In genomic region chr12:1533205-1533601, GRCh38 we compare ENCODE assay signal across 8 cellular contexts.
DNase-seq lines count a peak whose midpoint lies in the region; ATAC-seq and TF ChIP-seq lines count a peak whose summit lies in the region.

No MANE protein-coding gene starts in this region.

- H3K4me2 ChIP-seq in DND-41 (ENCODE audit: insufficient read depth, low read length), result no peak overlapping the region

- H3K36me3 ChIP-seq in DND-41 (ENCODE audit: insufficient read depth, low read length), result no peaks in the 10 kb centered on the region

- no peak overlapping the region for H3K27ac ChIP-seq in DND-41 (ENCODE audit: low read length)

- H3K4me1 Mint-ChIP-seq in activated naive CD4-positive, alpha-beta T cell treated with anti-CD3 and anti-CD28 coated beads, Interleukin-2, amount 10 ng/mL, durations not matched to agents 7 days and 5 days, result peaks cover 32% of the 10 kb centered on the region

- no peak overlapping the region for H3K9ac ChIP-seq in DND-41 (ENCODE audit: low read depth, low read length)

- no peaks in the 10 kb centered on the region for H3K9me3 ChIP-seq in DND-41 (ENCODE audit: insufficient read depth, low read length, severe bottlenecking)

- peaks cover 18% of the 10 kb centered on the region for H3K4me1 ChIP-seq in DND-41 (ENCODE audit: insufficient read depth, low read length)

- H3K4me3 ChIP-seq in DND-41 (ENCODE audit: low read depth in 1 of 2, low read length in 2 of 2), result no peak overlapping the region
- H3K4me3 ChIP-seq in skeletal muscle cell (ENCODE audit: low read depth, low read length), result peak overlapping the region; percentile 72

- no peak overlapping the region for H2AFZ ChIP-seq in DND-41 (ENCODE audit: low read depth, low read length)

- DNase-seq in DND-41 (no peak), HUDEP-2 (lab: John Stamatoyannopoulos, UW; ENCODE audit: unreplicated experiment in 76 of 76) (peak in 39 of 76 experiments; percentile 6 to 55 (median 26)), skeletal muscle cell (ENCODE audit: low read depth) (no peak), putamen (ENCODE audit: low spot score) (no peak), DMS79 treated with DMSO at 0.1 percent for 48 hours (lab: John Stamatoyannopoulos, UW) (no peak)
- DNase-seq in activated naive CD4-positive, alpha-beta T cell treated with anti-CD3 and anti-CD28 coated beads, Interleukin-2, amount 10 ng/mL, durations not matched to agents 7 days and 5 days, result peak; percentile 44
- DNase-seq in central memory CD4-positive, alpha-beta T cell, result no peak

- no peaks in the 10 kb centered on the region for H3K36me3 Mint-ChIP-seq in activated naive CD4-positive, alpha-beta T cell treated with anti-CD3 and anti-CD28 coated beads, Interleukin-2, amount 10 ng/mL, durations not matched to agents 7 days and 5 days

- CTCF ChIA-PET in activated naive CD4-positive, alpha-beta T cell treated with anti-CD3 and anti-CD28 coated beads, Interleukin-2, amount 10 ng/mL, durations not matched to agents 7 days and 5 days (lab: Charles Lee), result interaction anchor here (0.7 to 3.2 kb wide), 5 partner anchors 13 to 415 kb away, joined by 3 to 17 read pairs (median 3); no protein-coding TSS in a partner anchor

- H3K27me3 Mint-ChIP-seq in activated naive CD4-positive, alpha-beta T cell treated with anti-CD3 and anti-CD28 coated beads, Interleukin-2, amount 10 ng/mL, durations not matched to agents 7 days and 5 days, result peaks cover 91% of the 10 kb centered on the region

- no peaks in the 10 kb centered on the region for H3K9me3 Mint-ChIP-seq in activated naive CD4-positive, alpha-beta T cell treated with anti-CD3 and anti-CD28 coated beads, Interleukin-2, amount 10 ng/mL, durations not matched to agents 7 days and 5 days

- ATAC-seq in DND-41 (ENCODE audit: insufficient read depth, low read depth), result peak; percentile 30; the same call in 2 of the 3 replicates
- peak; percentile 31 for ATAC-seq in GM19351 (IDR thresholded peaks at IDR 0.05; ENCODE audit: unreplicated experiment)

- H3K27ac Mint-ChIP-seq in activated naive CD4-positive, alpha-beta T cell treated with anti-CD3 and anti-CD28 coated beads, Interleukin-2, amount 10 ng/mL, durations not matched to agents 7 days and 5 days, result no peak overlapping the region

- peaks cover 6% of the 10 kb centered on the region for H4K20me1 ChIP-seq in DND-41 (ENCODE audit: insufficient read depth, low read length)

- peak; percentile 7 for TF ChIP-seq CTCF in DND-41 (IDR thresholded peaks at IDR 0.05; ENCODE audit: borderline replicate concordance, extremely low read depth, low read length, poor library complexity, severe bottlenecking)

- no peak overlapping the region for H3K4me3 Mint-ChIP-seq in activated naive CD4-positive, alpha-beta T cell treated with anti-CD3 and anti-CD28 coated beads, Interleukin-2, amount 10 ng/mL, durations not matched to agents 7 days and 5 days

- H3K27me3 ChIP-seq in DND-41 (ENCODE audit: insufficient read depth, low read length, poor library complexity), result peaks cover 51% of the 10 kb centered on the region

- no peaks in the 10 kb centered on the region for H3K79me2 ChIP-seq in DND-41 (ENCODE audit: insufficient read depth, low read length)

Comparison
In these comparisons a context has a peak if more than half of its experiments do, and no peak if none do; other contexts are left out.
1. DNase-seq: peak in HUDEP-2 (39 of 76) and activated naive CD4-positive, alpha-beta T cell treated with anti-CD3 and anti-CD28 coated beads, Interleukin-2, amount 10 ng/mL, durations not matched to agents 7 days and 5 days (single experiment); none in DND-41 (single experiment), skeletal muscle cell (single experiment), central memory CD4-positive, alpha-beta T cell (single experiment), putamen (single experiment) and DMS79 treated with DMSO at 0.1 percent for 48 hours (single experiment).